In genomic region chr20:53881362-53881761, GRCh38 we compare ENCODE assay signal across 2 cellular contexts.
A peak's percentile ranks its signal among the peaks of the same experiment; 100 is the strongest.
TF ChIP-seq lines count a peak whose summit lies in the region.

No MANE protein-coding gene starts in this region.

TF ChIP-seq in HepG2, 621 proteins besides CTCF, POLR2A, EP300 and RAD21 (continued from another document):
- no peak for TF ChIP-seq GPBP1L1 (CRISPR knock-in tag; IDR thresholded peaks at IDR 0.05)
- 0 out of 2 replicates have a peak, but pooled peaks have one; percentile 8 for TF ChIP-seq ZBTB37 (CRISPR knock-in tag; IDR thresholded peaks at IDR 0.05)
- 0 out of 2 replicates have a peak, but pooled peaks have one; percentile 30 for TF ChIP-seq HIVEP1 (CRISPR knock-in tag; IDR thresholded peaks at IDR 0.05)

TF ChIP-seq in K562, 482 proteins besides CTCF, POLR2A, EP300 and RAD21 (continued from another document):
- TF ChIP-seq ZBTB11 (CRISPR knock-in tag; IDR thresholded peaks at IDR 0.05) = peak in 1 of 3 experiments; percentile 96; a peak in 2 of 6 replicates
